9 cellular contexts compared by ENCODE assay signal in genomic region chr19:4851551-4852290, GRCh38. TPM values are rescaled to one million over a fixed set of nuclear protein-coding genes. Genes with fewer than 3 reads are reported as not detected.
DNase-seq lines count a peak whose midpoint lies in the region; ATAC-seq, FAIRE-seq and TF ChIP-seq lines count a peak whose summit lies in the region.
"Had no signal": no experiment of that assay in that cellular context is flagged by ENCODE, and none has a peak within 500 bp of the region (broad histone marks: within the 10 kb centered on the region; RNA-seq: fewer than 3 reads in every experiment).

No MANE protein-coding gene starts in this region.

- H3K4me1 ChIP-seq in astrocyte (ENCODE audit: insufficient read depth, low read length) = no peaks in the 10 kb centered on the region

- H3K27ac Mint-ChIP-seq in T-helper 2 cell treated with Interferon-gamma antibody and Interleukin-4, amounts not matched to agents 5 μg/mL and 100 μg/mL, for 36 hours = peak overlapping the region; percentile 67
- H3K27ac Mint-ChIP-seq in astrocyte (ENCODE audit: unreplicated experiment) = peak overlapping the region; percentile 47

- H3K36me3 ChIP-seq in astrocyte (ENCODE audit: insufficient read depth, low read length) = peaks cover 22% of the 10 kb centered on the region

- H3K9ac ChIP-seq in astrocyte (ENCODE audit: low read length) = no peak overlapping the region

- H3K27me3 ChIP-seq in astrocyte (ENCODE audit: insufficient read depth, low read length) = no peaks in the 10 kb centered on the region

- peaks cover 7% of the 10 kb centered on the region for H3K36me3 Mint-ChIP-seq in T-helper 2 cell treated with Interferon-gamma antibody and Interleukin-4, amounts not matched to agents 5 μg/mL and 100 μg/mL, for 36 hours (ENCODE audit: low read depth)
- peaks cover 15% of the 10 kb centered on the region for H3K36me3 Mint-ChIP-seq in astrocyte (ENCODE audit: low read depth, unreplicated experiment)

- no peak overlapping the region for H2AFZ ChIP-seq in astrocyte (ENCODE audit: low read depth, low read length)

- no peaks in the 10 kb centered on the region for H3K27me3 Mint-ChIP-seq in T-helper 2 cell treated with Interferon-gamma antibody and Interleukin-4, amounts not matched to agents 5 μg/mL and 100 μg/mL, for 36 hours (ENCODE audit: low read depth)
- no peaks in the 10 kb centered on the region for H3K27me3 Mint-ChIP-seq in astrocyte (ENCODE audit: low read depth, unreplicated experiment)

- peaks cover 2% of the 10 kb centered on the region for H3K79me2 ChIP-seq in astrocyte (ENCODE audit: insufficient read depth, low read length)

- H3K27ac ChIP-seq in astrocyte (ENCODE audit: low read depth, low read length) = no peak overlapping the region

- peaks cover 22% of the 10 kb centered on the region for H4K20me1 ChIP-seq in astrocyte (ENCODE audit: insufficient read depth, low read length)

- no peaks in the 10 kb centered on the region for H3K4me1 Mint-ChIP-seq in T-helper 2 cell treated with Interferon-gamma antibody and Interleukin-4, amounts not matched to agents 5 μg/mL and 100 μg/mL, for 36 hours (ENCODE audit: low read depth)
- H3K4me1 Mint-ChIP-seq in astrocyte (ENCODE audit: low read depth, unreplicated experiment) = no peaks in the 10 kb centered on the region

- H3K9me3 Mint-ChIP-seq in T-helper 2 cell treated with Interferon-gamma antibody and Interleukin-4, amounts not matched to agents 5 μg/mL and 100 μg/mL, for 36 hours = no peaks in the 10 kb centered on the region
- no peaks in the 10 kb centered on the region for H3K9me3 Mint-ChIP-seq in astrocyte (ENCODE audit: unreplicated experiment)

- no peak overlapping the region for H3K4me2 ChIP-seq in astrocyte (ENCODE audit: low read length)

- no peak overlapping the region for H3K4me3 Mint-ChIP-seq in T-helper 2 cell treated with Interferon-gamma antibody and Interleukin-4, amounts not matched to agents 5 μg/mL and 100 μg/mL, for 36 hours
- peak overlapping the region; percentile 57 for H3K4me3 Mint-ChIP-seq in astrocyte (ENCODE audit: unreplicated experiment)

- ATAC-seq in HG03457 (IDR thresholded peaks at IDR 0.05; ENCODE audit: unreplicated experiment) (no peak), GM18868 (IDR thresholded peaks at IDR 0.05; ENCODE audit: unreplicated experiment) (no peak)

- no peak for FAIRE-seq in astrocyte (lab: Jason Lieb, UNC)
- FAIRE-seq: TTC549 had no signal

- DNase-seq in DMS53 treated with DMSO at 0.1 percent for 48 hours (lab: John Stamatoyannopoulos, UW; ENCODE audit: unreplicated experiment) = peak; percentile 55
- DNase-seq in Kasumi-1 (lab: John Stamatoyannopoulos, UW) = peak; percentile 22 to 46
- peak; percentile 55 for DNase-seq in T-helper 2 cell treated with Interferon-gamma antibody and Interleukin-4, amounts not matched to agents 5 μg/mL and 100 μg/mL, for 36 hours (ENCODE audit: low spot score)
- no peak for DNase-seq in astrocyte (ENCODE audit: low read depth)
- DNase-seq in hypothalamus (lab: John Stamatoyannopoulos, UW) = peak in 42 of 51 donors; percentile 6 to 82 (median 38)
- DNase-seq in stimulated activated CD4-positive, alpha-beta T cell treated with anti-CD3 and anti-CD28 coated beads, Interleukin-12 subunit alpha, Interleukin-12 subunit beta, amount 100 ng/mL, for 24 hours (ENCODE audit: low read depth in 2 of 2) = peak; percentile 50 to 65

- no peaks in the 10 kb centered on the region for H3K9me3 ChIP-seq in astrocyte (ENCODE audit: insufficient read depth, low read depth, low read length)

- no peak overlapping the region for H3K4me3 ChIP-seq in astrocyte (ENCODE audit: insufficient read depth, low read depth, low read length)

- TF ChIP-seq CTCF in astrocyte (IDR thresholded peaks at IDR 0.05; ENCODE audit: insufficient read depth, low read depth, low read length) = peak; percentile 69

RNA-seq across cellular contexts. Expression of gene PLIN3, which starts 15.7 kb away (rescaled TPM):
- total RNA-seq in astrocyte = 148 and 157 TPM in 2 replicates

RNA-seq across cellular contexts. Expression of gene TICAM1, which starts 20.2 kb away (rescaled TPM):
- total RNA-seq in astrocyte = 10.0 TPM in 2 replicates

RNA-seq across cellular contexts. Expression of gene ARRDC5, which starts 51.0 kb away (rescaled TPM):
- not detected in 2 replicates for total RNA-seq in astrocyte

RNA-seq across cellular contexts. Expression of gene UHRF1, which starts 57.6 kb away (rescaled TPM):
- 11.8 and 16.2 TPM in 2 replicates for total RNA-seq in astrocyte
